12 cellular contexts compared by ENCODE assay signal in the genomic region with DNA sequence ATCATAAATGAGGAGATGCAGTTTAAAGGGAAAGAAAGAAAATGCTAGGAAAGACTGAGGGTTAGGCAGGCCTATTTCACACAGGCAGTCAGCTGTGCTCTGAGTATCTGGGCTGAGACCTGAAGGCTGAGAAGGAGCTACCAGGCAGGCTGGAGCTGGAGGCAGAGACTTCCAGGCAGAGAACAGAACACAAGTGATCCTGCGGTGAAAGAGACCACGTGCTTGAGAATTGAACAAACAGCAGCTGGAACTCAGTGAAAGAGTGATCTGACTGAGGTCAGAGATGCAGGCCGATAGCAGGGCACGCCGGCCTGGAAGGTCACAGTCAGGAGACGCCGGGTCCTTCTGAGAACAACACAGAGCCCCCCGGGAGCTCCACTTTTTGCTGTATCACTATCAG.
A peak's percentile ranks its signal among the peaks of the same experiment; 100 is the strongest.
DNase-seq lines count a peak whose midpoint lies in the region; ATAC-seq lines count a peak whose summit lies in the region.
"Had no signal": no experiment of that assay in that cellular context is flagged by ENCODE, and none has a peak within 500 bp of the region (broad histone marks: within the 10 kb centered on the region; RNA-seq: fewer than 3 reads in every experiment).

No MANE protein-coding gene starts in this region.

- DNase-seq in NCI-H146 treated with DMSO at 0.1 percent for 48 hours (lab: John Stamatoyannopoulos, UW; ENCODE audit: unreplicated experiment) (peak; percentile 79), inferior parietal cortex (ENCODE audit: extremely low spot score) (peak; percentile 54), smooth muscle cell of the brain vasculature (ENCODE audit: low read depth, low spot score) (peak; percentile 71), NCI-H2171 (lab: John Stamatoyannopoulos, UW) (no peak)
- DNase-seq in activated naive CD4-positive, alpha-beta T cell treated with Interleukin-2 at 50 U/mL for 16 hours, result no peak
- DNase-seq: activated effector memory CD4-positive, alpha-beta T cell treated with anti-CD3 and anti-CD28 coated beads, Interleukin-2, amount 50 U/mL, for 16 hours; NCI-H446 treated with DMSO at 0.1 percent for 48 hours; T-helper 17 cell; tibial artery had no signal

- peak overlapping the region; percentile 53 for H3K27ac ChIP-seq in angular gyrus (ENCODE audit: low read depth, low read length)
- H3K27ac ChIP-seq: tibial artery had no signal

- ATAC-seq in GM19397 (IDR thresholded peaks at IDR 0.05; ENCODE audit: unreplicated experiment), result no peak
- ATAC-seq: Panc1, T-helper 17 cell had no signal

Comparison
In these comparisons a context has a peak if more than half of its experiments do, and no peak if none do; other contexts are left out.
1. DNase-seq: peak in NCI-H146 treated with DMSO at 0.1 percent for 48 hours (single experiment), inferior parietal cortex (single experiment) and smooth muscle cell of the brain vasculature (single experiment); none in NCI-H2171 (single experiment) and activated naive CD4-positive, alpha-beta T cell treated with Interleukin-2 at 50 U/mL for 16 hours (single experiment).